ENCODE assay signal across 11 cellular contexts in genomic region chr3:188051801-188052228, GRCh38.
DNase-seq lines count a peak whose midpoint lies in the region; ATAC-seq and TF ChIP-seq lines count a peak whose summit lies in the region.
"Had no signal": no experiment of that assay in that cellular context is flagged by ENCODE, and none has a peak within 500 bp of the region (broad histone marks: within the 10 kb centered on the region; RNA-seq: fewer than 3 reads in every experiment).

No MANE protein-coding gene starts in this region.

- H3K4me3 ChIP-seq in adipocyte (ENCODE audit: low read length) = peak overlapping the region; percentile 63
- H3K4me3 ChIP-seq in fibroblast of pulmonary artery (replicated peaks; ENCODE audit: low read depth, low read length) = no peak overlapping the region
- peak overlapping the region in 3 of 5 donors; percentile 24 to 54 (median 28) for H3K4me3 ChIP-seq in subcutaneous abdominal adipose tissue (ENCODE audit: low read depth in 1 of 5, low read length in 5 of 5)

- H3K9me3 ChIP-seq in adipocyte (ENCODE audit: control insufficient read depth, low read length) (no peaks in the 10 kb centered on the region), subcutaneous abdominal adipose tissue (ENCODE audit: control insufficient read depth in 5 of 5, low read length in 5 of 5) (no peaks in the 10 kb centered on the region)
- H3K9me3 ChIP-seq in CD4-positive, alpha-beta T cell (ENCODE audit: control insufficient read depth, low read length) = no peaks in the 10 kb centered on the region

- H3K4me3 Mint-ChIP-seq in CD4-positive, alpha-beta T cell = no peak overlapping the region
- H3K4me3 Mint-ChIP-seq: naive thymus-derived CD8-positive, alpha-beta T cell had no signal

- H3K9ac ChIP-seq in adipocyte (ENCODE audit: low read length) = peak overlapping the region; percentile 74
- peak overlapping the region in 1 of 5 donors; percentile 65 for H3K9ac ChIP-seq in subcutaneous abdominal adipose tissue (ENCODE audit: low read length in 5 of 5)

- DNase-seq in adipocyte (ENCODE audit: low read depth) (no peak), fibroblast of pulmonary artery (ENCODE audit: low read depth) (peak; percentile 52), mucosa of gallbladder (ENCODE audit: low spot score) (peak; percentile 52)
- no peak for DNase-seq in stimulated activated CD8-positive, alpha-beta memory T cell treated with anti-CD3 and anti-CD28 coated beads, Interleukin-4, amount 100 ng/mL, for 48 hours
- no peak for DNase-seq in CD4-positive, alpha-beta T cell
- DNase-seq in activated naive CD4-positive, alpha-beta T cell treated with anti-CD3 and anti-CD28 coated beads, Interleukin-2, amount 50 U/mL, for 72 hours (ENCODE audit: low spot score in 2 of 2) = no peak
- DNase-seq: activated gamma-delta T cell treated with Interleukin-2 at 50 U/mL for 16 hours; Calu3; naive thymus-derived CD8-positive, alpha-beta T cell had no signal

- no peak for ATAC-seq in HG02798 (IDR thresholded peaks at IDR 0.05; ENCODE audit: poor library complexity, unreplicated experiment)
- no peak for ATAC-seq in CD4-positive, alpha-beta T cell (ENCODE audit: poor library complexity)
- no peak for ATAC-seq in activated naive CD4-positive, alpha-beta T cell treated with anti-CD3 and anti-CD28 coated beads, Interleukin-2, amount 50 U/mL, for 72 hours
- ATAC-seq: naive thymus-derived CD8-positive, alpha-beta T cell had no signal

- no peaks in the 10 kb centered on the region for H3K36me3 ChIP-seq in adipocyte (ENCODE audit: control insufficient read depth, insufficient read depth, low read length, severe bottlenecking)
- no peaks in the 10 kb centered on the region for H3K36me3 ChIP-seq in subcutaneous abdominal adipose tissue (ENCODE audit: control insufficient read depth in 5 of 5, insufficient read depth in 5 of 5, low read length in 5 of 5)

- intact Hi-C loops in CD4-positive, alpha-beta T cell (cut with DNase I, micrococcal nuclease) = no loop called here

- peaks cover 22% of the 10 kb centered on the region for H3K4me1 Mint-ChIP-seq in CD4-positive, alpha-beta T cell (ENCODE audit: low read depth)

- CTCF ChIA-PET in CD4-positive, alpha-beta T cell (lab: Charles Lee) = no interaction called here

- TF ChIP-seq CTCF in fibroblast of pulmonary artery (IDR thresholded peaks at IDR 0.05; ENCODE audit: low read length, missing control alignments) = no peak
- TF ChIP-seq CTCF in CD4-positive, alpha-beta T cell (IDR thresholded peaks at IDR 0.05) = no peak

- H3K4me1 ChIP-seq in adipocyte (ENCODE audit: control insufficient read depth, insufficient read depth, low read length) (peaks cover 23% of the 10 kb centered on the region), subcutaneous abdominal adipose tissue (ENCODE audit: control insufficient read depth in 5 of 5, insufficient read depth in 5 of 5, low read length in 5 of 5) (peaks cover 7 to 19% (median 15%) of the 10 kb centered on the region in 5 donors)

- H3K27me3 Mint-ChIP-seq in CD4-positive, alpha-beta T cell = no peaks in the 10 kb centered on the region
- H3K27me3 Mint-ChIP-seq: naive thymus-derived CD8-positive, alpha-beta T cell had no signal

- POLR2A ChIA-PET in CD4-positive, alpha-beta T cell (lab: Charles Lee) = no interaction called here

- no peak overlapping the region for H3K27ac Mint-ChIP-seq in CD4-positive, alpha-beta T cell
- no peak overlapping the region for H3K27ac Mint-ChIP-seq in activated naive CD4-positive, alpha-beta T cell treated with anti-CD3 and anti-CD28 coated beads, Interleukin-2, amount 50 U/mL, for 72 hours

- peak overlapping the region; percentile 81 for H3K27ac ChIP-seq in subcutaneous abdominal adipose tissue (ENCODE audit: low read depth, low read length)
- no peak overlapping the region for H3K27ac ChIP-seq in CD4-positive, alpha-beta T cell (ENCODE audit: low read depth, low read length)

- H3K9me3 Mint-ChIP-seq in CD4-positive, alpha-beta T cell = no peaks in the 10 kb centered on the region
- no peaks in the 10 kb centered on the region for H3K9me3 Mint-ChIP-seq in activated naive CD4-positive, alpha-beta T cell treated with anti-CD3 and anti-CD28 coated beads, Interleukin-2, amount 50 U/mL, for 72 hours
- H3K9me3 Mint-ChIP-seq: naive thymus-derived CD8-positive, alpha-beta T cell had no signal

- no peaks in the 10 kb centered on the region for H3K36me3 Mint-ChIP-seq in CD4-positive, alpha-beta T cell (ENCODE audit: low read depth)
- no peaks in the 10 kb centered on the region for H3K36me3 Mint-ChIP-seq in activated naive CD4-positive, alpha-beta T cell treated with anti-CD3 and anti-CD28 coated beads, Interleukin-2, amount 50 U/mL, for 72 hours
- H3K36me3 Mint-ChIP-seq: naive thymus-derived CD8-positive, alpha-beta T cell had no signal

- H3K27me3 ChIP-seq in adipocyte (replicated peaks; ENCODE audit: control insufficient read depth, insufficient read depth, low read length) (no peaks in the 10 kb centered on the region), subcutaneous abdominal adipose tissue (ENCODE audit: control insufficient read depth in 5 of 5, insufficient read depth in 4 of 5, low read length in 5 of 5) (no peaks in the 10 kb centered on the region)
- no peaks in the 10 kb centered on the region for H3K27me3 ChIP-seq in CD4-positive, alpha-beta T cell (ENCODE audit: control insufficient read depth, insufficient read depth, low read length)

Comparison
In these comparisons a context has a peak if more than half of its experiments do, and no peak if none do; other contexts are left out.
1. DNase-seq: peak in fibroblast of pulmonary artery (single experiment) and mucosa of gallbladder (single experiment); none in adipocyte (single experiment), stimulated activated CD8-positive, alpha-beta memory T cell treated with anti-CD3 and anti-CD28 coated beads, Interleukin-4, amount 100 ng/mL, for 48 hours (single experiment), CD4-positive, alpha-beta T cell (0 of 10) and activated naive CD4-positive, alpha-beta T cell treated with anti-CD3 and anti-CD28 coated beads, Interleukin-2, amount 50 U/mL, for 72 hours (0 of 2).